In the genomic region with DNA sequence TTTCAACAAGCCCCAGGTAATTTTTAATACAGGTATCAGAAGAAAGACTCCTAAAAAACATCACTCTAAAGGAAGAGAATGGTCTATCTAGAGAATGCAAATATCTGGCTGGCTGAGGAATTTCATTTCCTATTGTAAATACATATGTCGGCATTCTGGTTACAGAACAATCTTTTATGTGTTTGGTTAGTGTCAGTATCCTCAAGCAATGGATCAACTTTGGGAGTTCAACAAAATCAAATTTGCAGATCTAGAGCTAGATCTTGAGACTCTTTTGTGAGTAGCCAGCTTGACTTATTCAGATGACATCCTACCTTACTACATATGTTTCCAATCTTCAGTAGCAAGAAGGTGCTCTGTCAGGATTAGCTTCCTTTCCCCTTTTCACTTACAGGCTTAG, we compare ENCODE assay signal across 29 cellular contexts.
"Had no signal": no experiment of that assay in that cellular context is flagged by ENCODE, and none has a peak within 500 bp of the region (broad histone marks: within the 10 kb centered on the region; RNA-seq: fewer than 3 reads in every experiment).

No MANE protein-coding gene starts in this region.

- H3K4me1 Mint-ChIP-seq: nephron; neural progenitor cell; stimulated activated memory B cell treated with anti-CD40 and anti-IgM and Interleukin-4, amounts not matched to agents 10 μg/mL and 1 μg/mL and 100 μg/mL, for 72 hours had no signal

- H3K4me3 ChIP-seq: colonic mucosa, esophagus squamous epithelium, heart right ventricle, left lung, neural progenitor cell, prostate gland, right atrium auricular region, skin epidermis, spleen, testis, tibial artery had no signal

- DNase-seq: colonic mucosa; effector CD8-positive, alpha-beta T cell; endodermal cell; erythroblast; esophagus squamous epithelium; foreskin melanocyte; glutamatergic neuron; heart right ventricle; hippocampal formation; left cardiac atrium; left lung; mesenchymal stem cell; naive thymus-derived CD4-positive, alpha-beta T cell; spleen; stimulated activated CD4-positive, alpha-beta T cell treated with anti-CD3 and anti-CD28 coated beads, Interleukin-4, amount 100 ng/mL, for 4 hours; stimulated activated naive CD8-positive, alpha-beta T cell treated with anti-CD3 and anti-CD28 coated beads, Interleukin-15, Interleukin-2, amounts not matched to agents 100 U/mL and 50 U/mL, for 24 hours; substantia nigra; testis; tibial artery had no signal

- FAIRE-seq: islet of Langerhans had no signal

- H3K4me3 Mint-ChIP-seq: dendritic cell treated with granulocyte-macrophage colony-stimulating factor and Interleukin-4, amounts not matched to agents 40 ng/mL and 50 ng/mL, for 4 days; endodermal cell; mesothelial cell of epicardium; naive thymus-derived CD4-positive, alpha-beta T cell; nephron; neural progenitor cell; stimulated activated memory B cell treated with anti-CD40 and anti-IgM and Interleukin-4, amounts not matched to agents 10 μg/mL and 1 μg/mL and 100 μg/mL, for 72 hours; type B pancreatic cell had no signal

- H3K9me3 ChIP-seq: colonic mucosa, esophagus squamous epithelium, left lung, prostate gland, testis, tibial artery had no signal

- H3K9me3 Mint-ChIP-seq: dendritic cell treated with granulocyte-macrophage colony-stimulating factor and Interleukin-4, amounts not matched to agents 40 ng/mL and 50 ng/mL, for 4 days; nephron; stimulated activated memory B cell treated with anti-CD40 and anti-IgM and Interleukin-4, amounts not matched to agents 10 μg/mL and 1 μg/mL and 100 μg/mL, for 72 hours had no signal

- H3K4me1 ChIP-seq: colonic mucosa, esophagus squamous epithelium, heart right ventricle, neural progenitor cell, prostate gland, right atrium auricular region, spleen, testis, tibial artery had no signal

- H3K4me2 ChIP-seq: neural progenitor cell had no signal

- H3K27ac ChIP-seq: colonic mucosa, esophagus squamous epithelium, heart right ventricle, left lung, neural progenitor cell, prostate gland, right atrium auricular region, skin epidermis, spleen, testis, tibial artery had no signal

- H3K36me3 Mint-ChIP-seq: mesothelial cell of epicardium; naive thymus-derived CD4-positive, alpha-beta T cell; neural progenitor cell; stimulated activated memory B cell treated with anti-CD40 and anti-IgM and Interleukin-4, amounts not matched to agents 10 μg/mL and 1 μg/mL and 100 μg/mL, for 72 hours; type B pancreatic cell had no signal

- H3K27ac Mint-ChIP-seq: dendritic cell treated with granulocyte-macrophage colony-stimulating factor and Interleukin-4, amounts not matched to agents 40 ng/mL and 50 ng/mL, for 4 days; endodermal cell; mesothelial cell of epicardium; naive thymus-derived CD4-positive, alpha-beta T cell; nephron; neural progenitor cell; stimulated activated memory B cell treated with anti-CD40 and anti-IgM and Interleukin-4, amounts not matched to agents 10 μg/mL and 1 μg/mL and 100 μg/mL, for 72 hours; type B pancreatic cell had no signal

- H3K27me3 Mint-ChIP-seq: stimulated activated memory B cell treated with anti-CD40 and anti-IgM and Interleukin-4, amounts not matched to agents 10 μg/mL and 1 μg/mL and 100 μg/mL, for 72 hours had no signal

- ATAC-seq: heart right ventricle; left cardiac atrium; left lung; naive thymus-derived CD4-positive, alpha-beta T cell; stimulated activated memory B cell treated with anti-CD40 and anti-IgM and Interleukin-4, amounts not matched to agents 10 μg/mL and 1 μg/mL and 100 μg/mL, for 72 hours; stimulated activated naive CD8-positive, alpha-beta T cell treated with anti-CD3 and anti-CD28 coated beads, Interleukin-15, Interleukin-2, amounts not matched to agents 100 U/mL and 50 U/mL, for 24 hours had no signal
